19 cellular contexts compared by ENCODE assay signal in genomic region chr2:1968988-1969700, GRCh38.
DNase-seq lines count a peak whose midpoint lies in the region; ATAC-seq lines count a peak whose summit lies in the region.
"Had no signal": no experiment of that assay in that cellular context is flagged by ENCODE, and none has a peak within 500 bp of the region (broad histone marks: within the 10 kb centered on the region; RNA-seq: fewer than 3 reads in every experiment).

No MANE protein-coding gene starts in this region.

- H3K4me3 ChIP-seq in H7 (ENCODE audit: insufficient read depth, low read depth, low read length), result no peak overlapping the region
- H3K4me3 ChIP-seq in mesendoderm (ENCODE audit: low read length), result no peak overlapping the region
- H3K4me3 ChIP-seq: Peyer's patch, SJSA1 had no signal

- no peak overlapping the region for H3K9ac ChIP-seq in mesendoderm (ENCODE audit: low read length)

- H3K36me3 ChIP-seq in H7 (replicated peaks; ENCODE audit: control insufficient read depth, insufficient read depth, low read length), result no peaks in the 10 kb centered on the region
- no peaks in the 10 kb centered on the region for H3K36me3 ChIP-seq in mesendoderm (ENCODE audit: control insufficient read depth, insufficient read depth, low read length)
- H3K36me3 ChIP-seq: Peyer's patch, SJSA1 had no signal

- in situ Hi-C loops in KBM-7 (cut with MboI; ENCODE audit: low pct_unique_long_range_greater_than_20kb, low sequenced_read_pairs), result no loop called here

- no peak overlapping the region for H2BK5ac ChIP-seq in mesendoderm (ENCODE audit: low read length)

- no peak overlapping the region for H2BK120ac ChIP-seq in mesendoderm (ENCODE audit: low read depth, low read length)

- no peak overlapping the region for H3K4ac ChIP-seq in mesendoderm (ENCODE audit: low read depth, low read length)

- no peak overlapping the region for H3K27ac Mint-ChIP-seq in stimulated activated naive CD8-positive, alpha-beta T cell treated with anti-CD3 and anti-CD28 coated beads, Interleukin-15, amount 100 ng/mL, for 72 hours

- no peaks in the 10 kb centered on the region for H3K27me3 ChIP-seq in H7 (ENCODE audit: control insufficient read depth, insufficient read depth, low read length)
- no peaks in the 10 kb centered on the region for H3K27me3 ChIP-seq in mesendoderm (ENCODE audit: insufficient read depth, low read length, poor library complexity)
- H3K27me3 ChIP-seq: Peyer's patch, SJSA1 had no signal

- H3K4me1 Mint-ChIP-seq in stimulated activated naive CD8-positive, alpha-beta T cell treated with anti-CD3 and anti-CD28 coated beads, Interleukin-15, amount 100 ng/mL, for 72 hours, result no peaks in the 10 kb centered on the region

- H2BK15ac ChIP-seq in mesendoderm (replicated peaks; ENCODE audit: low read depth), result no peak overlapping the region

- H3K79me1 ChIP-seq in mesendoderm (ENCODE audit: low read length), result no peaks in the 10 kb centered on the region

- H3K79me2 ChIP-seq in mesendoderm (ENCODE audit: control insufficient read depth, insufficient read depth, low read length), result no peaks in the 10 kb centered on the region

- H3K4me2 ChIP-seq in mesendoderm (ENCODE audit: low read length), result no peak overlapping the region

- H3K4me1 ChIP-seq in mesendoderm (ENCODE audit: control insufficient read depth, low read depth, low read length), result no peaks in the 10 kb centered on the region
- H3K4me1 ChIP-seq: Peyer's patch had no signal

- no CpG with 5 or more reads among the region's 17 CpGs for WGBS in mesendoderm (ENCODE audit: extremely low coverage, insufficient coverage, low lambda C conversion rate)

- no peak overlapping the region for H3K23ac ChIP-seq in mesendoderm (ENCODE audit: low read length)

- ATAC-seq in stimulated activated naive CD8-positive, alpha-beta T cell treated with anti-CD3 and anti-CD28 coated beads, Interleukin-15, amount 100 ng/mL, for 72 hours, result peak; percentile 10
- ATAC-seq in HG02970 (IDR thresholded peaks at IDR 0.05; ENCODE audit: low FRiP score, unreplicated experiment), result no peak

- no peaks in the 10 kb centered on the region for H3K27me3 Mint-ChIP-seq in stimulated activated naive CD8-positive, alpha-beta T cell treated with anti-CD3 and anti-CD28 coated beads, Interleukin-15, amount 100 ng/mL, for 72 hours

- no peak overlapping the region for H3K56ac ChIP-seq in mesendoderm (ENCODE audit: low read length)

- no peak overlapping the region for H4K5ac ChIP-seq in mesendoderm (ENCODE audit: low read length)

- H3K9me3 Mint-ChIP-seq in stimulated activated naive CD8-positive, alpha-beta T cell treated with anti-CD3 and anti-CD28 coated beads, Interleukin-15, amount 100 ng/mL, for 72 hours, result no peaks in the 10 kb centered on the region

- H3K18ac ChIP-seq in mesendoderm (ENCODE audit: low read length), result no peak overlapping the region

- no peak overlapping the region for H2AK5ac ChIP-seq in mesendoderm (ENCODE audit: low read length)

- DNase-seq in H7 (peak; percentile 57), caudate nucleus (lab: John Stamatoyannopoulos, UW) (peak in 1 of 61 donors; percentile 66), mesendoderm (peak; percentile 16), NCI-H1417 treated with DMSO at 0.1 percent for 48 hours (lab: John Stamatoyannopoulos, UW) (no peak), KBM-7 (no peak)
- DNase-seq in stimulated activated naive CD8-positive, alpha-beta T cell treated with anti-CD3 and anti-CD28 coated beads, Interleukin-15, amount 100 ng/mL, for 72 hours, result no peak
- DNase-seq: DMS79 treated with DMSO at 0.1 percent for 48 hours; IMR-90; Karpas-422; NCI-H1048; NCI-H1436 treated with DMSO at 0.1 percent for 48 hours; NCI-H2081; NCI-H2171 treated with DMSO at 0.1 percent for 48 hours; NCI-H748 treated with DMSO at 0.1 percent for 48 hours; NK-92 treated with Interleukin-12 subunit alpha and Interleukin-12 subunit beta, amount 100 ng/mL, for 24 hours; Peyer's patch had no signal

- H3K27ac ChIP-seq in caudate nucleus (ENCODE audit: low read depth, low read length), result peak overlapping the region; percentile 16
- no peak overlapping the region for H3K27ac ChIP-seq in mesendoderm (ENCODE audit: low read depth, low read length)
- H3K27ac ChIP-seq: HL-60, Peyer's patch, SJSA1 had no signal

- H3K4me3 Mint-ChIP-seq in stimulated activated naive CD8-positive, alpha-beta T cell treated with anti-CD3 and anti-CD28 coated beads, Interleukin-15, amount 100 ng/mL, for 72 hours, result no peak overlapping the region

- H4K8ac ChIP-seq in mesendoderm (ENCODE audit: low read depth, low read length), result no peak overlapping the region

Comparison
In these comparisons a context has a peak if more than half of its experiments do, and no peak if none do; other contexts are left out.
1. DNase-seq: peak in H7 (single experiment) and mesendoderm (single experiment); none in stimulated activated naive CD8-positive, alpha-beta T cell treated with anti-CD3 and anti-CD28 coated beads, Interleukin-15, amount 100 ng/mL, for 72 hours (0 of 2), NCI-H1417 treated with DMSO at 0.1 percent for 48 hours (single experiment) and KBM-7 (single experiment).